In the genomic region with DNA sequence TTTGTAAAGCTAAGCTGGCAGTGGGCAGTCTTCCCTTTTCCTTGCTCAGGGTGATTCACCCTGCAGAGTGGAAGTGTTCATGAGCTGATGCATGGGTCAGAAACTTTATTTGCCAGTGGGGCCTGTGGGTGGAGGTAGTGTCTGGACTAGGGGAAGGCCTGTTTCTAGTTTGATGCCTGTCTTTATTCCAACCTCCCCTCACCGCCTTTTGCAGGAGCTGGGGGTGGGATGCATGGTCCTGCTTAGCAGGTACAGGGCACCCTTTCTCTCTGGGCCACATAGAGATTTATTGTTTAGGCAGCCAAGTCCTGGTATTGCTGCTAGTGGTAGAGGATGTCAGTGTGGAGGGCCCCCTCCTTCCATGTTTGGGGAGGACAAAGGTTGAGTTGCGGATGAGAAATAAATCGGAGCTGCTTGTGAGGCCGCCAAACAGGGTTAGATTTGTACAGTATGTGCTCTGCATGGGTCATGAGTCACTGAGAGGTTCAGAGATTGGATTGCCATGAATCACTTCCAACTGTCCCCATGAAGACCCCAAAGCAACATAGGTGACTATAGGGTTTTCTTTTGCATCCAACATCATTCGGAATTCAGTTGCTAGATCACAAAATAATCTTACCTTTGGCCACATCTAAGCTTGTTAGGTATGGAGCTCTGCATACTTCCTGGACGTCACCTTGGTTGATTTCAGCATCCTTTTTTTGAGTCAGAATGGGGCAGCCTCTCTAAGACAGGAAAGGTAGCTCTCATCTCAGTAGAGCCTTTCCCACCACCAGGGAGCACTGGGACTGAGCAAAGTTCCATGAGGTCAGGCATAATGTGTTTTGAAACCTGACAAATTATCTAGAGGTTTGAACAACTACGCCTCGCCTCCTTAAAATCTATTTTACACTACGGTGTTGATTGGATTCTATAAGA, we compare ENCODE assay signal across 1 cellular context.
A peak's percentile ranks its signal among the peaks of the same experiment; 100 is the strongest.
TF ChIP-seq lines count a peak whose summit lies in the region.

No MANE protein-coding gene starts in this region.

TF ChIP-seq in HepG2, 621 proteins besides CTCF, POLR2A, EP300 and RAD21 (continued from another document and continues in another):
- TF ChIP-seq ZBTB44 (CRISPR knock-in tag; IDR thresholded peaks at IDR 0.05) (no peak), MAF1 (CRISPR knock-in tag; IDR thresholded peaks at IDR 0.05; ENCODE audit: borderline replicate concordance) (no peak), KMT2B (CRISPR knock-in tag; IDR thresholded peaks at IDR 0.05) (peak; percentile 31; the same call in 1 of the 2 replicates), CENPBD1 (CRISPR knock-in tag; IDR thresholded peaks at IDR 0.05; ENCODE audit: borderline replicate concordance, low read depth) (no peak), ZNF101 (CRISPR knock-in tag; IDR thresholded peaks at IDR 0.05; ENCODE audit: borderline replicate concordance, low read depth) (0 out of 2 replicates have a peak, but pooled peaks have one; percentile 58), POGK (CRISPR knock-in tag; conservative IDR thresholded peaks at IDR 0.05) (0 out of 2 replicates have a peak, but pooled peaks have one; percentile 36), RBM39 (IDR thresholded peaks at IDR 0.05; ENCODE audit: low read depth, low read length, poor library complexity, severe bottlenecking) (no peak), ZHX2 (IDR thresholded peaks at IDR 0.05; ENCODE audit: low read depth) (no peak), ZHX2 (CRISPR knock-in tag; IDR thresholded peaks at IDR 0.05; ENCODE audit: borderline replicate concordance) (no peak), BORCS8-MEF2B (CRISPR knock-in tag; IDR thresholded peaks at IDR 0.05) (no peak; the same call in 1 of the 2 replicates), IRF2 (CRISPR knock-in tag; IDR thresholded peaks at IDR 0.05) (peak; percentile 57; the same call in 1 of the 2 replicates), HNF4A (CRISPR knock-in tag; IDR thresholded peaks at IDR 0.05) (peak; percentile 94), ATF5 (CRISPR knock-in tag; IDR thresholded peaks at IDR 0.05; ENCODE audit: low read depth) (no peak), ARNT2 (CRISPR knock-in tag; IDR thresholded peaks at IDR 0.05; ENCODE audit: low read depth) (no peak), PCBP2 (optimal IDR thresholded peaks at IDR 0.05; ENCODE audit: low read depth, low read length, poor library complexity, severe bottlenecking) (no peak)
- TF ChIP-seq, protein P1, sequence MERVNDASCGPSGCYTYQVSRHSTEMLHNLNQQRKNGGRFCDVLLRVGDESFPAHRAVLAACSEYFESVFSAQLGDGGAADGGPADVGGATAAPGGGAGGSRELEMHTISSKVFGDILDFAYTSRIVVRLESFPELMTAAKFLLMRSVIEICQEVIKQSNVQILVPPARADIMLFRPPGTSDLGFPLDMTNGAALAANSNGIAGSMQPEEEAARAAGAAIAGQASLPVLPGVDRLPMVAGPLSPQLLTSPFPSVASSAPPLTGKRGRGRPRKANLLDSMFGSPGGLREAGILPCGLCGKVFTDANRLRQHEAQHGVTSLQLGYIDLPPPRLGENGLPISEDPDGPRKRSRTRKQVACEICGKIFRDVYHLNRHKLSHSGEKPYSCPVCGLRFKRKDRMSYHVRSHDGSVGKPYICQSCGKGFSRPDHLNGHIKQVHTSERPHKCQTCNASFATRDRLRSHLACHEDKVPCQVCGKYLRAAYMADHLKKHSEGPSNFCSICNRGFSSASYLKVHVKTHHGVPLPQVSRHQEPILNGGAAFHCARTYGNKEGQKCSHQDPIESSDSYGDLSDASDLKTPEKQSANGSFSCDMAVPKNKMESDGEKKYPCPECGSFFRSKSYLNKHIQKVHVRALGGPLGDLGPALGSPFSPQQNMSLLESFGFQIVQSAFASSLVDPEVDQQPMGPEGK (CRISPR knock-in tag; IDR thresholded peaks at IDR 0.05) = peak; percentile 87
- TF ChIP-seq, protein P2, sequence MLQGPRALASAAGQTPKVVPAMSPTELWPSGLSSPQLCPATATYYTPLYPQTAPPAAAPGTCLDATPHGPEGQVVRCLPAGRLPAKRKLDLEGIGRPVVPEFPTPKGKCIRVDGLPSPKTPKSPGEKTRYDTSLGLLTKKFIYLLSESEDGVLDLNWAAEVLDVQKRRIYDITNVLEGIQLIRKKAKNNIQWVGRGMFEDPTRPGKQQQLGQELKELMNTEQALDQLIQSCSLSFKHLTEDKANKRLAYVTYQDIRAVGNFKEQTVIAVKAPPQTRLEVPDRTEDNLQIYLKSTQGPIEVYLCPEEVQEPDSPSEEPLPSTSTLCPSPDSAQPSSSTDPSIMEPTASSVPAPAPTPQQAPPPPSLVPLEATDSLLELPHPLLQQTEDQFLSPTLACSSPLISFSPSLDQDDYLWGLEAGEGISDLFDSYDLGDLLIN (CRISPR knock-in tag; IDR thresholded peaks at IDR 0.05; ENCODE audit: borderline replicate concordance) = no peak
- TF ChIP-seq, protein P3, sequence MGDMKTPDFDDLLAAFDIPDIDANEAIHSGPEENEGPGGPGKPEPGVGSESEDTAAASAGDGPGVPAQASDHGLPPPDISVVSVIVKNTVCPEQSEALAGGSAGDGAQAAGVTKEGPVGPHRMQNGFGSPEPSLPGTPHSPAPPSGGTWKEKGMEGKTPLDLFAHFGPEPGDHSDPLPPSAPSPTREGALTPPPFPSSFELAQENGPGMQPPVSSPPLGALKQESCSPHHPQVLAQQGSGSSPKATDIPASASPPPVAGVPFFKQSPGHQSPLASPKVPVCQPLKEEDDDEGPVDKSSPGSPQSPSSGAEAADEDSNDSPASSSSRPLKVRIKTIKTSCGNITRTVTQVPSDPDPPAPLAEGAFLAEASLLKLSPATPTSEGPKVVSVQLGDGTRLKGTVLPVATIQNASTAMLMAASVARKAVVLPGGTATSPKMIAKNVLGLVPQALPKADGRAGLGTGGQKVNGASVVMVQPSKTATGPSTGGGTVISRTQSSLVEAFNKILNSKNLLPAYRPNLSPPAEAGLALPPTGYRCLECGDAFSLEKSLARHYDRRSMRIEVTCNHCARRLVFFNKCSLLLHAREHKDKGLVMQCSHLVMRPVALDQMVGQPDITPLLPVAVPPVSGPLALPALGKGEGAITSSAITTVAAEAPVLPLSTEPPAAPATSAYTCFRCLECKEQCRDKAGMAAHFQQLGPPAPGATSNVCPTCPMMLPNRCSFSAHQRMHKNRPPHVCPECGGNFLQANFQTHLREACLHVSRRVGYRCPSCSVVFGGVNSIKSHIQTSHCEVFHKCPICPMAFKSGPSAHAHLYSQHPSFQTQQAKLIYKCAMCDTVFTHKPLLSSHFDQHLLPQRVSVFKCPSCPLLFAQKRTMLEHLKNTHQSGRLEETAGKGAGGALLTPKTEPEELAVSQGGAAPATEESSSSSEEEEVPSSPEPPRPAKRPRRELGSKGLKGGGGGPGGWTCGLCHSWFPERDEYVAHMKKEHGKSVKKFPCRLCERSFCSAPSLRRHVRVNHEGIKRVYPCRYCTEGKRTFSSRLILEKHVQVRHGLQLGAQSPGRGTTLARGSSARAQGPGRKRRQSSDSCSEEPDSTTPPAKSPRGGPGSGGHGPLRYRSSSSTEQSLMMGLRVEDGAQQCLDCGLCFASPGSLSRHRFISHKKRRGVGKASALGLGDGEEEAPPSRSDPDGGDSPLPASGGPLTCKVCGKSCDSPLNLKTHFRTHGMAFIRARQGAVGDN (CRISPR knock-in tag; IDR thresholded peaks at IDR 0.05) = peak; percentile 37; the same call in 1 of the 2 replicates
- TF ChIP-seq, protein P4, sequence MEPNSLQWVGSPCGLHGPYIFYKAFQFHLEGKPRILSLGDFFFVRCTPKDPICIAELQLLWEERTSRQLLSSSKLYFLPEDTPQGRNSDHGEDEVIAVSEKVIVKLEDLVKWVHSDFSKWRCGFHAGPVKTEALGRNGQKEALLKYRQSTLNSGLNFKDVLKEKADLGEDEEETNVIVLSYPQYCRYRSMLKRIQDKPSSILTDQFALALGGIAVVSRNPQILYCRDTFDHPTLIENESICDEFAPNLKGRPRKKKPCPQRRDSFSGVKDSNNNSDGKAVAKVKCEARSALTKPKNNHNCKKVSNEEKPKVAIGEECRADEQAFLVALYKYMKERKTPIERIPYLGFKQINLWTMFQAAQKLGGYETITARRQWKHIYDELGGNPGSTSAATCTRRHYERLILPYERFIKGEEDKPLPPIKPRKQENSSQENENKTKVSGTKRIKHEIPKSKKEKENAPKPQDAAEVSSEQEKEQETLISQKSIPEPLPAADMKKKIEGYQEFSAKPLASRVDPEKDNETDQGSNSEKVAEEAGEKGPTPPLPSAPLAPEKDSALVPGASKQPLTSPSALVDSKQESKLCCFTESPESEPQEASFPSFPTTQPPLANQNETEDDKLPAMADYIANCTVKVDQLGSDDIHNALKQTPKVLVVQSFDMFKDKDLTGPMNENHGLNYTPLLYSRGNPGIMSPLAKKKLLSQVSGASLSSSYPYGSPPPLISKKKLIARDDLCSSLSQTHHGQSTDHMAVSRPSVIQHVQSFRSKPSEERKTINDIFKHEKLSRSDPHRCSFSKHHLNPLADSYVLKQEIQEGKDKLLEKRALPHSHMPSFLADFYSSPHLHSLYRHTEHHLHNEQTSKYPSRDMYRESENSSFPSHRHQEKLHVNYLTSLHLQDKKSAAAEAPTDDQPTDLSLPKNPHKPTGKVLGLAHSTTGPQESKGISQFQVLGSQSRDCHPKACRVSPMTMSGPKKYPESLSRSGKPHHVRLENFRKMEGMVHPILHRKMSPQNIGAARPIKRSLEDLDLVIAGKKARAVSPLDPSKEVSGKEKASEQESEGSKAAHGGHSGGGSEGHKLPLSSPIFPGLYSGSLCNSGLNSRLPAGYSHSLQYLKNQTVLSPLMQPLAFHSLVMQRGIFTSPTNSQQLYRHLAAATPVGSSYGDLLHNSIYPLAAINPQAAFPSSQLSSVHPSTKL (CRISPR knock-in tag; IDR thresholded peaks at IDR 0.05) = peak; percentile 92
